In genomic region chr7:6375346-6376101, GRCh38 we compare ENCODE assay signal across 1 cellular context.
TF ChIP-seq lines count a peak whose summit lies in the region.

No MANE protein-coding gene starts in this region.

TF ChIP-seq in GM12878, 131 proteins besides CTCF, POLR2A, EP300 and RAD21:
- no peak for TF ChIP-seq ZNF592 (IDR thresholded peaks at IDR 0.05)
- no peak for TF ChIP-seq PAX8 (IDR thresholded peaks at IDR 0.05)
- no peak for TF ChIP-seq NFYA (IDR thresholded peaks at IDR 0.05; ENCODE audit: borderline replicate concordance, low read depth, low read length)
- TF ChIP-seq, protein P1, sequence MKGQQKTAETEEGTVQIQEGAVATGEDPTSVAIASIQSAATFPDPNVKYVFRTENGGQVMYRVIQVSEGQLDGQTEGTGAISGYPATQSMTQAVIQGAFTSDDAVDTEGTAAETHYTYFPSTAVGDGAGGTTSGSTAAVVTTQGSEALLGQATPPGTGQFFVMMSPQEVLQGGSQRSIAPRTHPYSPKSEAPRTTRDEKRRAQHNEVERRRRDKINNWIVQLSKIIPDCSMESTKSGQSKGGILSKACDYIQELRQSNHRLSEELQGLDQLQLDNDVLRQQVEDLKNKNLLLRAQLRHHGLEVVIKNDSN (IDR thresholded peaks at IDR 0.05; ENCODE audit: borderline replicate concordance, extremely low read length, insufficient read depth, low read depth, low read length), result no peak
- no peak for TF ChIP-seq RBBP5 (conservative IDR thresholded peaks at IDR 0.05)
- TF ChIP-seq SREBF2 (IDR thresholded peaks at IDR 0.05; ENCODE audit: low read length), result no peak
- TF ChIP-seq ZNF274 (IDR thresholded peaks at IDR 0.05; ENCODE audit: insufficient read depth, insufficient read length), result no peak
- no peak for TF ChIP-seq SP1 (IDR thresholded peaks at IDR 0.05; ENCODE audit: low read depth, low read length)
- TF ChIP-seq SMAD5 (IDR thresholded peaks at IDR 0.05; ENCODE audit: low read depth), result no peak
- no peak for TF ChIP-seq EED (IDR thresholded peaks at IDR 0.05; ENCODE audit: low read depth)
- TF ChIP-seq PML (IDR thresholded peaks at IDR 0.05; ENCODE audit: low read length), result 0 out of 2 replicates have a peak, but pooled peaks have one; percentile 5
- TF ChIP-seq WRNIP1 (IDR thresholded peaks at IDR 0.05; ENCODE audit: borderline replicate concordance, low read depth, low read length), result no peak
- no peak for TF ChIP-seq TCF12 (IDR thresholded peaks at IDR 0.05; ENCODE audit: low read depth, low read length)
- TF ChIP-seq ZNF207 (IDR thresholded peaks at IDR 0.05; ENCODE audit: borderline replicate concordance), result no peak
- TF ChIP-seq RUNX3 (IDR thresholded peaks at IDR 0.05; ENCODE audit: low read length), result 0 out of 2 replicates have a peak, but pooled peaks have one; percentile 4
- no peak for TF ChIP-seq MYC (IDR thresholded peaks at IDR 0.05; ENCODE audit: insufficient read depth, insufficient read length, insufficient replicate concordance, low read length, severe bottlenecking)
- 0 out of 2 replicates have a peak, but pooled peaks have one; percentile 31 for TF ChIP-seq MLLT1 (IDR thresholded peaks at IDR 0.05)
- TF ChIP-seq HDAC6 (IDR thresholded peaks at IDR 0.05; ENCODE audit: unreplicated experiment), result no peak
- no peak for TF ChIP-seq NKRF (conservative IDR thresholded peaks at IDR 0.05)
- TF ChIP-seq FOXM1 (IDR thresholded peaks at IDR 0.05; ENCODE audit: low read depth, low read length), result 0 out of 2 replicates have a peak, but pooled peaks have one; percentile 6
- no peak for TF ChIP-seq SREBF1 (IDR thresholded peaks at IDR 0.05; ENCODE audit: low read length)
